9 cellular contexts compared by ENCODE assay signal in the genomic region with DNA sequence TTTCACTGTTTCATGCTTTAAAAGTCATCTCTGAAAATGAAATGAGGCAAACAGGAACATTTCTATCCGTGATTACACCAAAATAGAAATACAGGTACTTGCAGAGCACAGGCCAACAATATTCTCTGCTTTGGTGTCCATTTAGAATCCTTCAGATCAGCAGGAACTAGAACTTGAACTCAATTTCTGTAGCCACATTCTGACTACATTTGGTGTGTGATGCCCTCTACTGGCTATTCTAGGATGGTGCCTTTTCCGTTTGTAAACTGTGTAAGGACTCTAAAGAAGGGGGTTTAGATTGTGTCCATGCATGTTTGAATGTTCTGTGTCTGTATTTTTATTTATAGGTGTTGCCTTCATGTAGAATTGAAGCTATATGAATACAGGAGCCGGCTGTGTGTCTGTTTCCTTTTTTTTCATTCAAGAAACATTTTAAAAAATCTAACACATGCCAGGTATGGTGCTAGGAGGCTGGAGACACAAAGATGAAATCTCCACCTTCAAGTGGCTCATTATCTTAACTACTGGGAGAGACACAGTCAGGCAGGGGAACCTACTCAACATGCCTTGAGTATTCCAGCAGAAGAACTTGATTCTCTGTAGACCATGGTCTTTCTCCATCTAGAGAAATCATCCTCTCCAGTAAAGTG. TPM values are rescaled to one million over a fixed set of nuclear protein-coding genes. Genes with fewer than 3 reads are reported as not detected.
A peak's percentile ranks its signal among the peaks of the same experiment; 100 is the strongest.
DNase-seq lines count a peak whose midpoint lies in the region; ATAC-seq and TF ChIP-seq lines count a peak whose summit lies in the region.
"Had no signal": no experiment of that assay in that cellular context is flagged by ENCODE, and none has a peak within 500 bp of the region (broad histone marks: within the 10 kb centered on the region; RNA-seq: fewer than 3 reads in every experiment).

No MANE protein-coding gene starts in this region.

- H4K20me1 ChIP-seq in DND-41 (ENCODE audit: insufficient read depth, low read length) (no peaks in the 10 kb centered on the region), OCI-LY3 (ENCODE audit: insufficient read depth, low read length) (no peaks in the 10 kb centered on the region)

- H3K27ac ChIP-seq in DND-41 (ENCODE audit: low read length) (no peak overlapping the region), OCI-LY3 (ENCODE audit: low read length) (no peak overlapping the region), gastroesophageal sphincter (no peak overlapping the region), ovary (no peak overlapping the region)
- H3K27ac ChIP-seq: epithelial cell of prostate had no signal

- no peaks in the 10 kb centered on the region for H3K36me3 ChIP-seq in DND-41 (ENCODE audit: insufficient read depth, low read length)
- no peaks in the 10 kb centered on the region for H3K36me3 ChIP-seq in OCI-LY3 (replicated peaks; ENCODE audit: low read depth, low read length)
- no peaks in the 10 kb centered on the region for H3K36me3 ChIP-seq in gastroesophageal sphincter
- H3K36me3 ChIP-seq in ovary: no peaks in the 10 kb centered on the region

- H3K4me1 ChIP-seq in DND-41 (ENCODE audit: insufficient read depth, low read length): peaks cover 4% of the 10 kb centered on the region
- H3K4me1 ChIP-seq in OCI-LY3 (ENCODE audit: low read length): peaks cover 6% of the 10 kb centered on the region
- H3K4me1 ChIP-seq in gastroesophageal sphincter: no peaks in the 10 kb centered on the region
- H3K4me1 ChIP-seq in ovary (ENCODE audit: insufficient read depth): peaks cover 2% of the 10 kb centered on the region

- DNase-seq in DND-41 (peak; percentile 74), KG1 (lab: John Stamatoyannopoulos, UW) (peak; percentile 65), ovary (peak in 2 of 5 donors; percentile 18 to 59)
- peak; percentile 44 for DNase-seq in activated naive CD4-positive, alpha-beta T cell treated with Interleukin-2 at 50 U/mL for 16 hours

- intact Hi-C loops in ovary (cut with DNase I): loop anchor here (2.0 to 5.0 kb wide), 3 partner anchors 180 to 185 kb away; no protein-coding TSS in a partner anchor

- ATAC-seq in DND-41 (ENCODE audit: insufficient read depth, low read depth) (peak; percentile 95), GM21576 (IDR thresholded peaks at IDR 0.05; ENCODE audit: unreplicated experiment) (peak; percentile 91), gastroesophageal sphincter (peak; percentile 71), HG03135 (IDR thresholded peaks at IDR 0.05; ENCODE audit: unreplicated experiment) (no peak)

- TF ChIP-seq EP300 in gastroesophageal sphincter (IDR thresholded peaks at IDR 0.05): no peak
- TF ChIP-seq EP300 in ovary (IDR thresholded peaks at IDR 0.05): no peak

- H3K4me2 ChIP-seq in DND-41 (ENCODE audit: insufficient read depth, low read length) (no peak overlapping the region), OCI-LY3 (ENCODE audit: low read length) (no peak overlapping the region)

- H2AFZ ChIP-seq in DND-41 (ENCODE audit: low read depth, low read length): peak overlapping the region; percentile 21; the same call in 1 of the 2 replicates
- no peak overlapping the region for H2AFZ ChIP-seq in OCI-LY3 (ENCODE audit: low read depth, low read length)

- H3K27me3 ChIP-seq in DND-41 (ENCODE audit: insufficient read depth, low read length, poor library complexity): no peaks in the 10 kb centered on the region
- no peaks in the 10 kb centered on the region for H3K27me3 ChIP-seq in OCI-LY3 (ENCODE audit: low read depth, low read length)
- no peaks in the 10 kb centered on the region for H3K27me3 ChIP-seq in gastroesophageal sphincter
- no peaks in the 10 kb centered on the region for H3K27me3 ChIP-seq in ovary

- H3K79me2 ChIP-seq in DND-41 (ENCODE audit: insufficient read depth, low read length) (no peaks in the 10 kb centered on the region), OCI-LY3 (ENCODE audit: low read length) (no peaks in the 10 kb centered on the region)

- TF ChIP-seq POLR2A in gastroesophageal sphincter (IDR thresholded peaks at IDR 0.05) (no peak), ovary (IDR thresholded peaks at IDR 0.05) (no peak)

- WGBS in gastroesophageal sphincter (ENCODE audit: low coverage in 1 of 2), 2 donors: 0% methylated on average over 3 of the region's 3 CpGs
- WGBS in ovary, 3 donors: 0 to 1% (median 0%) methylated on average over 3 of the region's 3 CpGs

- H3K9me3 ChIP-seq in DND-41 (ENCODE audit: insufficient read depth, low read length, severe bottlenecking) (no peaks in the 10 kb centered on the region), OCI-LY3 (ENCODE audit: insufficient read depth, low read length) (no peaks in the 10 kb centered on the region), gastroesophageal sphincter (no peaks in the 10 kb centered on the region), ovary (no peaks in the 10 kb centered on the region)

- H3K4me3 ChIP-seq in DND-41 (ENCODE audit: low read depth in 1 of 2, low read length in 2 of 2) (no peak overlapping the region), OCI-LY3 (ENCODE audit: low read length) (no peak overlapping the region), gastroesophageal sphincter (no peak overlapping the region), ovary (no peak overlapping the region)

- peak; percentile 96 for TF ChIP-seq CTCF in DND-41 (IDR thresholded peaks at IDR 0.05; ENCODE audit: borderline replicate concordance, extremely low read depth, low read length, poor library complexity, severe bottlenecking)
- peak; percentile 77 for TF ChIP-seq CTCF in OCI-LY3 (IDR thresholded peaks at IDR 0.05; ENCODE audit: low read depth, low read length)
- peak; percentile 63 to 86 (median 84) for TF ChIP-seq CTCF in gastroesophageal sphincter (IDR thresholded peaks at IDR 0.05)
- TF ChIP-seq CTCF in ovary (IDR thresholded peaks at IDR 0.05): peak; percentile 53 to 80 (median 74)

- H3K9ac ChIP-seq in DND-41 (ENCODE audit: low read depth, low read length) (no peak overlapping the region), OCI-LY3 (ENCODE audit: low read length) (no peak overlapping the region)

RNA-seq across cellular contexts. Expression of gene ZNF326, which starts 7.6 kb away (rescaled TPM):
- 10 to 100 TPM in 2 of 4 donors, 1 to 10 TPM in 2; 8.2 to 22.7 (median 14.1) TPM for total RNA-seq in gastroesophageal sphincter
- total RNA-seq in ovary: 10 to 100 TPM; 17.1 to 24.7 (median 21.8) TPM
- 10 to 100 TPM; 10.9 to 24.4 TPM for polyA plus RNA-seq in ovary
